Comparison of ENCODE assay signal across 1 cellular context in genomic region chr4:123415977-123416376, GRCh38.
TF ChIP-seq lines count a peak whose summit lies in the region.

No MANE protein-coding gene starts in this region.

TF ChIP-seq in HepG2, 621 proteins besides CTCF, POLR2A, EP300 and RAD21 (continued from another document and continues in another):
- TF ChIP-seq ZNF646 (CRISPR knock-in tag; IDR thresholded peaks at IDR 0.05) (peak; percentile 58; the same call in 1 of the 2 replicates), NCOA2 (CRISPR knock-in tag; IDR thresholded peaks at IDR 0.05) (peak; percentile 91), FOXM1 (CRISPR knock-in tag; IDR thresholded peaks at IDR 0.05) (no peak), CREB1 (IDR thresholded peaks at IDR 0.05) (no peak), CREB1 (CRISPR knock-in tag; IDR thresholded peaks at IDR 0.05) (no peak), ZMAT5 (CRISPR knock-in tag; IDR thresholded peaks at IDR 0.05; ENCODE audit: borderline replicate concordance, low read depth) (no peak), SSRP1 (CRISPR knock-in tag; IDR thresholded peaks at IDR 0.05) (no peak), ZNF768 (CRISPR knock-in tag; IDR thresholded peaks at IDR 0.05) (no peak), HDAC2 (CRISPR knock-in tag; IDR thresholded peaks at IDR 0.05) (peak; percentile 45; the same call in 1 of the 2 replicates), SP2 (CRISPR knock-in tag; IDR thresholded peaks at IDR 0.05) (no peak), MIER3 (CRISPR knock-in tag; IDR thresholded peaks at IDR 0.05; ENCODE audit: borderline replicate concordance) (0 out of 2 replicates have a peak, but pooled peaks have one; percentile 35), ZNF737 (CRISPR knock-in tag; IDR thresholded peaks at IDR 0.05; ENCODE audit: borderline replicate concordance) (no peak), DNMT3B (CRISPR knock-in tag; conservative IDR thresholded peaks at IDR 0.05) (no peak), MEIS2 (CRISPR knock-in tag; IDR thresholded peaks at IDR 0.05) (0 out of 2 replicates have a peak, but pooled peaks have one; percentile 45), ZNF142 (CRISPR knock-in tag; IDR thresholded peaks at IDR 0.05) (no peak), SMC3 (IDR thresholded peaks at IDR 0.05; ENCODE audit: low read length) (no peak), RARA (CRISPR knock-in tag; IDR thresholded peaks at IDR 0.05) (peak; percentile 90), ATF4 (CRISPR knock-in tag; IDR thresholded peaks at IDR 0.05) (peak in 1 of 2 experiments; percentile 68; a peak in 2 of 4 replicates), ZBTB38 (CRISPR knock-in tag; IDR thresholded peaks at IDR 0.05) (peak; percentile 56; the same call in 1 of the 2 replicates), FOXA3 (CRISPR knock-in tag; IDR thresholded peaks at IDR 0.05) (peak; percentile 81), SAFB2 (CRISPR knock-in tag; IDR thresholded peaks at IDR 0.05; ENCODE audit: borderline replicate concordance, low read depth) (no peak), FOXP4 (CRISPR knock-in tag; IDR thresholded peaks at IDR 0.05) (peak; percentile 95), ZNF143 (CRISPR knock-in tag; IDR thresholded peaks at IDR 0.05) (no peak), TFE3 (CRISPR knock-in tag; IDR thresholded peaks at IDR 0.05) (0 out of 2 replicates have a peak, but pooled peaks have one; percentile 23), RCOR2 (CRISPR knock-in tag; IDR thresholded peaks at IDR 0.05) (peak; percentile 79; the same call in 1 of the 2 replicates), KDM2A (CRISPR knock-in tag; IDR thresholded peaks at IDR 0.05; ENCODE audit: borderline replicate concordance, low read depth) (0 out of 2 replicates have a peak, but pooled peaks have one; percentile 40), ATF6 (CRISPR knock-in tag; conservative IDR thresholded peaks at IDR 0.05) (no peak), ZNF354B (CRISPR knock-in tag; IDR thresholded peaks at IDR 0.05) (no peak), NCOA1 (CRISPR knock-in tag; IDR thresholded peaks at IDR 0.05) (no peak), ZNF510 (CRISPR knock-in tag; IDR thresholded peaks at IDR 0.05; ENCODE audit: low read depth) (no peak), ZNF570 (CRISPR knock-in tag; IDR thresholded peaks at IDR 0.05; ENCODE audit: borderline replicate concordance) (no peak), ARHGAP35 (CRISPR knock-in tag; IDR thresholded peaks at IDR 0.05; ENCODE audit: borderline replicate concordance) (no peak), KDM4B (CRISPR knock-in tag; IDR thresholded peaks at IDR 0.05) (no peak), CBFB (CRISPR knock-in tag; IDR thresholded peaks at IDR 0.05) (peak; percentile 84; the same call in 1 of the 2 replicates), ATF1 (CRISPR knock-in tag; IDR thresholded peaks at IDR 0.05) (no peak)
